ENCODE assay signal across 1 cellular context in the genomic region with DNA sequence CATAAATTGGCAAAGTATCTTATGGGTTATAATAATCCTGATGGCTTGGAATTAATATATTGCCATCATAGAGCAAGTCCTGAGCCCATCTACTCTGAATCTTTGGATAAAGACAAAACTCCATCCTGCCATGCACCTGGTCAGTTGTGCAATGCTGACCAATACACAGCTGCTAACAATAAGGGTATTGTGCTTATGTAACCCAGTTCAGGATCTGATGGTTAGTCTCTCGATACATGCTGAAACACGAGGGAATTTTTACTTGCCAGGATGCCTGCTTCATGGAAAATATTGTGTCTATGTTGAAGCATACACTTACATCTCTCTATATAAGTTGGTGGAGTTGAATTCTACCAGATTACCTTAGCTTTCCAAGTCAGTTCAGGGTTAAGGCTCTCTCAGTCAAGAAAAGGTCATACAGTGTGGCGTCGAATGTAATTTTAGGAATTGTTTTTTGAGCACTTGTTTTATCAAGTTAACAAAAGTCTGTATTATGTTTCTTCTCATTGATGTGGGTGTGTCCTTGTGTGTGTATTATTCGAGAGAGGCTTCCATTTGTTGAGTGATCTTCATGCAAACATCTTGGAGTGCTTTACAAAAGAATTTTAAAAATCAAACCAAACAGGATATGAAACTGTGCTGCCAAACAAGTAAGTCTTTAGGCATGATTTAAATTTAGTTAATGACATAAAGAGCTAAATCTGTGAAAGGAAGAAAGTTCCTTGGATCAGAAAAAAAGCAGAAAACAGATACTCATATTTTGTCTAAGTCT.
TF ChIP-seq lines count a peak whose summit lies in the region.

No MANE protein-coding gene starts in this region.

TF ChIP-seq in SK-N-SH treated with all-trans-retinoic acid at 6 μM for 48 hours, 23 proteins besides CTCF, POLR2A, EP300 and RAD21 (continued from another document):
- TF ChIP-seq, protein P1, sequence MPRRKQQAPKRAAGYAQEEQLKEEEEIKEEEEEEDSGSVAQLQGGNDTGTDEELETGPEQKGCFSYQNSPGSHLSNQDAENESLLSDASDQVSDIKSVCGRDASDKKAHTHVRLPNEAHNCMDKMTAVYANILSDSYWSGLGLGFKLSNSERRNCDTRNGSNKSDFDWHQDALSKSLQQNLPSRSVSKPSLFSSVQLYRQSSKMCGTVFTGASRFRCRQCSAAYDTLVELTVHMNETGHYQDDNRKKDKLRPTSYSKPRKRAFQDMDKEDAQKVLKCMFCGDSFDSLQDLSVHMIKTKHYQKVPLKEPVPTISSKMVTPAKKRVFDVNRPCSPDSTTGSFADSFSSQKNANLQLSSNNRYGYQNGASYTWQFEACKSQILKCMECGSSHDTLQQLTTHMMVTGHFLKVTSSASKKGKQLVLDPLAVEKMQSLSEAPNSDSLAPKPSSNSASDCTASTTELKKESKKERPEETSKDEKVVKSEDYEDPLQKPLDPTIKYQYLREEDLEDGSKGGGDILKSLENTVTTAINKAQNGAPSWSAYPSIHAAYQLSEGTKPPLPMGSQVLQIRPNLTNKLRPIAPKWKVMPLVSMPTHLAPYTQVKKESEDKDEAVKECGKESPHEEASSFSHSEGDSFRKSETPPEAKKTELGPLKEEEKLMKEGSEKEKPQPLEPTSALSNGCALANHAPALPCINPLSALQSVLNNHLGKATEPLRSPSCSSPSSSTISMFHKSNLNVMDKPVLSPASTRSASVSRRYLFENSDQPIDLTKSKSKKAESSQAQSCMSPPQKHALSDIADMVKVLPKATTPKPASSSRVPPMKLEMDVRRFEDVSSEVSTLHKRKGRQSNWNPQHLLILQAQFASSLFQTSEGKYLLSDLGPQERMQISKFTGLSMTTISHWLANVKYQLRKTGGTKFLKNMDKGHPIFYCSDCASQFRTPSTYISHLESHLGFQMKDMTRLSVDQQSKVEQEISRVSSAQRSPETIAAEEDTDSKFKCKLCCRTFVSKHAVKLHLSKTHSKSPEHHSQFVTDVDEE (CRISPR knock-in tag; IDR thresholded peaks at IDR 0.05) = no peak
- TF ChIP-seq CSDC2 (CRISPR knock-in tag; IDR thresholded peaks at IDR 0.05) (no peak), TCF4 (CRISPR knock-in tag; IDR thresholded peaks at IDR 0.05; ENCODE audit: borderline replicate concordance) (no peak), ZC3H10 (CRISPR knock-in tag; IDR thresholded peaks at IDR 0.05) (no peak)
